12 cellular contexts compared by ENCODE assay signal in genomic region chr5:76388791-76389512, GRCh38. TPM values are rescaled to one million over a fixed set of nuclear protein-coding genes. Genes with fewer than 3 reads are reported as not detected.
DNase-seq lines count a peak whose midpoint lies in the region; ATAC-seq, FAIRE-seq and TF ChIP-seq lines count a peak whose summit lies in the region.
"Had no signal": no experiment of that assay in that cellular context is flagged by ENCODE, and none has a peak within 500 bp of the region (broad histone marks: within the 10 kb centered on the region; RNA-seq: fewer than 3 reads in every experiment).

No MANE protein-coding gene starts in this region.

- H2AFZ ChIP-seq in H1 (ENCODE audit: low read length): 0 out of 2 replicates have a peak overlapping the region, but pooled peaks have one; percentile 10

- no peak overlapping the region for H4K91ac ChIP-seq in H1 (replicated peaks; ENCODE audit: insufficient read length, low read length)

- H2BK15ac ChIP-seq in H1 (ENCODE audit: low read length): no peak overlapping the region

- H3K79me2 ChIP-seq in H1 (ENCODE audit: control insufficient read depth in 1 of 2, insufficient read depth in 2 of 2, low read length in 2 of 2): no peaks in the 10 kb centered on the region

- H2BK20ac ChIP-seq in H1 (ENCODE audit: low read length): no peak overlapping the region

- H4K5ac ChIP-seq in H1 (ENCODE audit: insufficient read length, low read depth, low read length): no peak overlapping the region

- no peaks in the 10 kb centered on the region for H4K20me1 ChIP-seq in H1 (replicated peaks in 1 of 2; ENCODE audit: control insufficient read depth in 1 of 2, insufficient read depth in 2 of 2, low read length in 2 of 2)

- H3K56ac ChIP-seq in H1 (replicated peaks; ENCODE audit: insufficient read length, low read depth, low read length): no peak overlapping the region

- in situ Hi-C loops in HAP-1 (cut with MboI; ENCODE audit: low sequenced_read_pairs): no loop called here

- H3K27ac ChIP-seq in C4-2B (peak overlapping the region; percentile 81), H1 (ENCODE audit: low read depth, low read length) (no peak overlapping the region), pancreas (peak overlapping the region in 3 of 4 donors; percentile 1 to 84 (median 83))

- no peaks in the 10 kb centered on the region for H3K9me3 ChIP-seq in HAP-1
- no peaks in the 10 kb centered on the region for H3K9me3 ChIP-seq in H1 (ENCODE audit: insufficient read depth in 2 of 2, low read depth in 1 of 2, low read length in 1 of 2)
- no peaks in the 10 kb centered on the region for H3K9me3 ChIP-seq in pancreas

- H4K8ac ChIP-seq in H1 (ENCODE audit: extremely low read depth, insufficient read depth, low read length): no peak overlapping the region

- peak overlapping the region; percentile 29 for H2BK120ac ChIP-seq in H1 (replicated peaks; ENCODE audit: low read depth, low read length)

- no peak for TF ChIP-seq EP300 in H1 (IDR thresholded peaks at IDR 0.05; ENCODE audit: borderline replicate concordance in 1 of 2, low read depth in 2 of 2, low read length in 2 of 2)

- H3K36me3 ChIP-seq in HAP-1 (replicated peaks) (no peaks in the 10 kb centered on the region), H1 (ENCODE audit: control insufficient read depth in 2 of 4, insufficient read depth in 4 of 4, low read length in 3 of 4) (no peaks in the 10 kb centered on the region), pancreas (no peaks in the 10 kb centered on the region)

- H3K4me1 ChIP-seq in HAP-1 (peaks cover 47% of the 10 kb centered on the region), H1 (replicated peaks in 1 of 4; ENCODE audit: control insufficient read depth in 3 of 4, insufficient read depth in 4 of 4, low read length in 3 of 4) (peaks cover 0 to 5% (median 4%) of the 10 kb centered on the region in 4 experiments; a peak in 4 of 7 replicates), pancreas (peaks cover 43 to 64% (median 63%) of the 10 kb centered on the region in 3 donors)

- ATAC-seq in pancreas: no peak
- ATAC-seq in GM18909 (IDR thresholded peaks at IDR 0.05; ENCODE audit: poor library complexity, unreplicated experiment): no peak
- ATAC-seq in HG03108 (IDR thresholded peaks at IDR 0.05; ENCODE audit: unreplicated experiment): no peak
- ATAC-seq: HCT116 had no signal

- no peak overlapping the region for H3K4ac ChIP-seq in H1 (replicated peaks; ENCODE audit: insufficient read length, low read depth, low read length)

- H3K27me3 ChIP-seq in HAP-1 (ENCODE audit: low read depth) (no peaks in the 10 kb centered on the region), H1 (replicated peaks in 1 of 4; ENCODE audit: control insufficient read depth in 3 of 4, extremely low read depth in 1 of 4, insufficient read depth in 3 of 4, low read length in 3 of 4) (no peaks in the 10 kb centered on the region), pancreas (no peaks in the 10 kb centered on the region)

- intact Hi-C loops in pancreas (cut with DNase I): no loop called here

- no peak overlapping the region for H3K14ac ChIP-seq in H1 (ENCODE audit: insufficient read length)

- no peak overlapping the region for H2BK5ac ChIP-seq in H1 (ENCODE audit: low read depth, low read length)

- TF ChIP-seq POLR2A in H1 (IDR thresholded peaks at IDR 0.05; ENCODE audit: control extremely low read depth in 1 of 2, low read depth in 2 of 2, low read length in 2 of 2): no peak

- CTCF ChIA-PET in H1 (lab: Charles Lee; ENCODE audit: partially characterized antibody): interaction anchor here (0.5 to 2.5 kb wide), 12 partner anchors 10 to 213 kb away, joined by 3 to 10 read pairs (median 3); partner anchors contain the start of gene IQGAP2

- no peak overlapping the region for H3K9ac ChIP-seq in H1 (replicated peaks in 1 of 4; ENCODE audit: extremely low read depth in 1 of 4, low read depth in 3 of 4, low read length in 3 of 4)

- WGBS in H1 (ENCODE audit: extremely low coverage in 1 of 2, insufficient coverage in 1 of 2, insufficient read length in 1 of 2, insufficient replicate concordance in 2 of 2, low coverage in 1 of 2, low lambda C conversion rate in 2 of 2, missing lambda C conversion rate in 1 of 2), 2 experiments: 87% methylated on average over 11 of the region's 11 CpGs; no CpG with 5 or more reads in 1 of the 2 experiments
- 53 to 59% methylated on average over 11 of the region's 11 CpGs for WGBS in pancreas, 2 donors

- H3K23me2 ChIP-seq in H1 (ENCODE audit: low read depth, low read length): no peaks in the 10 kb centered on the region

- H3K18ac ChIP-seq in H1 (ENCODE audit: extremely low read depth, low read length): no peak overlapping the region

- H3K79me1 ChIP-seq in H1 (ENCODE audit: low read depth, low read length): no peaks in the 10 kb centered on the region

- POLR2A ChIA-PET in H1 (lab: Charles Lee; ENCODE audit: partially characterized antibody): no interaction called here

- no peak overlapping the region for H2AK5ac ChIP-seq in H1 (ENCODE audit: low read depth, low read length)

- TF ChIP-seq RAD21 in H1 (IDR thresholded peaks at IDR 0.05 in 1 of 2, conservative IDR thresholded peaks at IDR 0.05 in 1 of 2; ENCODE audit: low read depth in 2 of 2, low read length in 2 of 2): no peak

- no peak overlapping the region for H2BK12ac ChIP-seq in H1 (ENCODE audit: low read depth, low read length)

- FAIRE-seq in H1 (lab: Jason Lieb, UNC): no peak
- FAIRE-seq in pancreas (lab: Jason Lieb, UNC): no peak
- FAIRE-seq: HTR-8/SVneo had no signal

- DNase-seq in HAP-1 (ENCODE audit: low spot score in 2 of 2) (peak; percentile 85 to 100), H1 (ENCODE audit: low read depth in 1 of 2, low spot score in 2 of 2) (no peak), pancreas (no peak), cerebellar cortex (ENCODE audit: low spot score) (no peak)
- DNase-seq: NCI-H1092, NCI-H226, SHP77 treated with DMSO at 0.1 percent for 48 hours had no signal

- H3K4me3 ChIP-seq in HAP-1 (no peak overlapping the region), H1 (ENCODE audit: extremely low read depth in 1 of 4, insufficient read depth in 2 of 4, low read depth in 3 of 4, low read length in 4 of 4) (no peak overlapping the region), pancreas (no peak overlapping the region)

- no peak overlapping the region for H3K23ac ChIP-seq in H1 (ENCODE audit: insufficient read length)

- H3K4me2 ChIP-seq in H1 (ENCODE audit: insufficient read depth in 1 of 2, low read depth in 2 of 2, low read length in 2 of 2): no peak overlapping the region

- TF ChIP-seq CTCF in C4-2B (conservative IDR thresholded peaks at IDR 0.05) (no peak), H1 (IDR thresholded peaks at IDR 0.05; ENCODE audit: control extremely low read depth in 1 of 3, insufficient read depth in 1 of 3, low read depth in 1 of 3, low read length in 3 of 3) (no peak), pancreas (IDR thresholded peaks at IDR 0.05) (no peak)

TF ChIP-seq in H1, 55 proteins besides CTCF, POLR2A, EP300 and RAD21 (continues in another document):
- no peak for TF ChIP-seq POLR2AphosphoS5 (IDR thresholded peaks at IDR 0.05; ENCODE audit: low read depth, low read length)
- TF ChIP-seq PHF8 (conservative IDR thresholded peaks at IDR 0.05; ENCODE audit: low read depth, low read length): no peak
- TF ChIP-seq MAX (IDR thresholded peaks at IDR 0.05): no peak
- TF ChIP-seq ASH2L (IDR thresholded peaks at IDR 0.05; ENCODE audit: low read length): no peak
- no peak for TF ChIP-seq JUND (IDR thresholded peaks at IDR 0.05; ENCODE audit: low read length)
- TF ChIP-seq KDM1A (IDR thresholded peaks at IDR 0.05; ENCODE audit: borderline replicate concordance, low read length): no peak
- TF ChIP-seq MAFK (IDR thresholded peaks at IDR 0.05; ENCODE audit: low read depth, low read length): no peak
- TF ChIP-seq, protein P1, sequence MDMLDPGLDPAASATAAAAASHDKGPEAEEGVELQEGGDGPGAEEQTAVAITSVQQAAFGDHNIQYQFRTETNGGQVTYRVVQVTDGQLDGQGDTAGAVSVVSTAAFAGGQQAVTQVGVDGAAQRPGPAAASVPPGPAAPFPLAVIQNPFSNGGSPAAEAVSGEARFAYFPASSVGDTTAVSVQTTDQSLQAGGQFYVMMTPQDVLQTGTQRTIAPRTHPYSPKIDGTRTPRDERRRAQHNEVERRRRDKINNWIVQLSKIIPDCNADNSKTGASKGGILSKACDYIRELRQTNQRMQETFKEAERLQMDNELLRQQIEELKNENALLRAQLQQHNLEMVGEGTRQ (IDR thresholded peaks at IDR 0.05; ENCODE audit: low read length): no peak
- no peak for TF ChIP-seq YY1 (IDR thresholded peaks at IDR 0.05; ENCODE audit: low read depth, low read length)
- no peak for TF ChIP-seq ATF3 (IDR thresholded peaks at IDR 0.05; ENCODE audit: insufficient read depth, low read depth, low read length)
- no peak for TF ChIP-seq TEAD4 (IDR thresholded peaks at IDR 0.05; ENCODE audit: low read depth, low read length)
- no peak for TF ChIP-seq SP2 (IDR thresholded peaks at IDR 0.05; ENCODE audit: low read length)

RNA-seq across cellular contexts. Expression of gene IQGAP2, which starts 14.1 kb away (rescaled TPM):
- total RNA-seq in H1 (2021; fragmentation: NEBNext Ultra II Directional; extraction: Animal tissue kit (Norgen Biotek cat#: 25700)): 57.7 and 66.0 TPM in 2 replicates
- polyA plus RNA-seq in H1 (2011; rRNA removed) (11.6 and 19.7 TPM in 2 replicates), pancreas (10 to 100 TPM; 14.4 to 36.8 TPM)
- polyA plus RNA-seq in H1 (2011; cell fraction: cytosol; rRNA removed): 26.3 TPM
- polyA plus RNA-seq in H1 (2011; cell fraction: nucleus; rRNA removed): 37.1 TPM
- polyA plus RNA-seq in H1 (2012, experiment 1 of 2): 41.4 to 77.2 TPM (median 44.6 TPM) in 4 replicates
- polyA plus RNA-seq in H1 (2012, experiment 2 of 2): 3.8 TPM
- 125 TPM for polyA plus RNA-seq in H1 (2013, experiment 1 of 2)
- polyA plus RNA-seq in H1 (2013, experiment 2 of 2): 128 TPM
- polyA minus RNA-seq in H1 (2011; rRNA and poly(A)+ RNA removed): 42.2 and 91.4 TPM in 2 replicates
- polyA minus RNA-seq in H1 (2011; cell fraction: cytosol; rRNA and poly(A)+ RNA removed): 35.8 TPM
- polyA minus RNA-seq in H1 (2011; cell fraction: nucleus; rRNA and poly(A)+ RNA removed): 40.6 TPM
- total RNA-seq in pancreas: 10 to 100 TPM; 32.1 to 54.0 (median 37.3) TPM

Comparison
In these comparisons a context has a peak if more than half of its experiments do, and no peak if none do; other contexts are left out.
1. DNase-seq: peak in HAP-1 (2 of 2); none in H1 (0 of 2), pancreas (0 of 6) and cerebellar cortex (single experiment).